Comparison of ENCODE assay signal across 1 cellular context in the genomic region with DNA sequence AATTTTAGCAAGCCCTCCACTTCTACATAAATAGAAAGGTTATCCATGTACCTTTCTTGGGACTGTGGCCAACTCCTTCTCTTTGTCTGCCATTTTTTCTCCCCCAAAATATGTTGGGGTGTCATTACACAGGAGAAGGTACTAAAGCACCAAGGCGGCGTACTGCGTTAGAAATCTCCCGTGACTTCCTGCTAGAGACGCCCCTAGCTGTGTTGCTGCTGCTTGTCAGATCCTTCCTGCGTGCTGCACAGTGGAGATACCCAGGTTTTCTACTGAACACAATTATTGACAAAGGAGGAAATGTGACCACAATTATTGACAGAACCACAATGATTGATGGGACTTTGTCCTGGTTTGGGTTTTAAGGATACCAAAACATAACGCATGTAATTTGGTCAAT.
TF ChIP-seq lines count a peak whose summit lies in the region.

No MANE protein-coding gene starts in this region.

TF ChIP-seq in H1, 55 proteins besides CTCF, POLR2A, EP300 and RAD21 (continued from another document):
- TF ChIP-seq MAX (IDR thresholded peaks at IDR 0.05), result no peak
- no peak for TF ChIP-seq SIRT6 (IDR thresholded peaks at IDR 0.05; ENCODE audit: low read length)
- no peak for TF ChIP-seq JUN (IDR thresholded peaks at IDR 0.05; ENCODE audit: low read depth, low read length)
- no peak for TF ChIP-seq KDM1A (IDR thresholded peaks at IDR 0.05; ENCODE audit: borderline replicate concordance, low read length)
- TF ChIP-seq, protein P1, sequence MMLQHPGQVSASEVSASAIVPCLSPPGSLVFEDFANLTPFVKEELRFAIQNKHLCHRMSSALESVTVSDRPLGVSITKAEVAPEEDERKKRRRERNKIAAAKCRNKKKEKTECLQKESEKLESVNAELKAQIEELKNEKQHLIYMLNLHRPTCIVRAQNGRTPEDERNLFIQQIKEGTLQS (IDR thresholded peaks at IDR 0.05; ENCODE audit: insufficient read depth, low read depth, low read length), result no peak
- no peak for TF ChIP-seq SIN3A (conservative IDR thresholded peaks at IDR 0.05 in 1 of 2, IDR thresholded peaks at IDR 0.05 in 1 of 2; ENCODE audit: low read depth in 1 of 2, low read length in 2 of 2)
